Comparison of ENCODE assay signal across 1 cellular context in the genomic region with DNA sequence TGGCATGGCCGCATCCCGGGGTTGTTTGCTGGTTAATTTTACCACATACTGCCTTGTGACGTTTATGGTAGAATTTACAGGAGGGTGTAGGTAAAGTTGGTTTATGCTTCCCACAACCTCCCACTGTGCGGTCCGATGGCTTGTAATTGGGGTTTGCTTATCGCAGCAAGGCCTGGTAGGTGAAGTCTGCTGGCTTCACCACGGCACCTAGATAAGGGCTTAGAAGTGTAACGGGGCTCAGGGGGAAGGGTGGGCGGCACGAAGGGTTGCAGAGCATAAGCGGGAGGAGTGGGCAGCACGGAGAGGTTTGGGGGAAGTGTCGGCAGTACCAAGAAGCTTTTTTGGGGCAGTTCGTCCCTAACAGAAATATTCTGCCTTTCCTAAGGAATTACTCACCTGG.
TF ChIP-seq lines count a peak whose summit lies in the region.

No MANE protein-coding gene starts in this region.

TF ChIP-seq in HEK293, 187 proteins besides CTCF, POLR2A, EP300 and RAD21 (continued from another document):
- TF ChIP-seq, protein P1, sequence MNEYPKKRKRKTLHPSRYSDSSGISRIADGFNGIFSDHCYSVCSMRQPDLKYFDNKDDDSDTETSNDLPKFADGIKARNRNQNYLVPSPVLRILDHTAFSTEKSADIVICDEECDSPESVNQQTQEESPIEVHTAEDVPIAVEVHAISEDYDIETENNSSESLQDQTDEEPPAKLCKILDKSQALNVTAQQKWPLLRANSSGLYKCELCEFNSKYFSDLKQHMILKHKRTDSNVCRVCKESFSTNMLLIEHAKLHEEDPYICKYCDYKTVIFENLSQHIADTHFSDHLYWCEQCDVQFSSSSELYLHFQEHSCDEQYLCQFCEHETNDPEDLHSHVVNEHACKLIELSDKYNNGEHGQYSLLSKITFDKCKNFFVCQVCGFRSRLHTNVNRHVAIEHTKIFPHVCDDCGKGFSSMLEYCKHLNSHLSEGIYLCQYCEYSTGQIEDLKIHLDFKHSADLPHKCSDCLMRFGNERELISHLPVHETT (tag by site-specific recombination; IDR thresholded peaks at IDR 0.05): no peak
- TF ChIP-seq ZNF513 (tag by site-specific recombination; IDR thresholded peaks at IDR 0.05) (no peak), ZFHX2 (tag by site-specific recombination; conservative IDR thresholded peaks at IDR 0.05) (peak; percentile 95), GLIS1 (tag by site-specific recombination; IDR thresholded peaks at IDR 0.05) (0 out of 2 replicates have a peak, but pooled peaks have one; percentile 18)
